ENCODE assay signal across 10 cellular contexts in the genomic region with DNA sequence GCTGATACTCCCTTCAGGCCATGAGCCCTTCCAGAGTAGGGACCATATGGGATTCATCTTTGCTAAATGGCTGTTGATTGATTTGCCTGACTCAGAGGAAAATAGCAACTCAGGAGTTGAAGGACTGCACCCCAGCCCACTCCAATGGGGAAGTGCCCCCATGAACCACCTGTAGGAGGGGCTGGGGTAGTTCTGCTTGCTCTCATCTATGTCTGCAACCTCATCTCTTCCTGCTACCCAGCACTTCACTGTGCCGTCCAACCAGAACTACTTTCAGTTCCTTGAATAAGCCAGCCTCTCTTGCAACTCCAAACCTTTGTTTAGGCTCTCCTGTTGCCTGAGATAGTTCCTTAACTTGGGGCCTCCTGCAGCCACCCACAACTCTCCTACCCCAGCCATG. TPM values are rescaled to one million over a fixed set of nuclear protein-coding genes. Genes with fewer than 3 reads are reported as not detected.
DNase-seq lines count a peak whose midpoint lies in the region; ATAC-seq lines count a peak whose summit lies in the region.
"Had no signal": no experiment of that assay in that cellular context is flagged by ENCODE, and none has a peak within 500 bp of the region (broad histone marks: within the 10 kb centered on the region; RNA-seq: fewer than 3 reads in every experiment).

No MANE protein-coding gene starts in this region.

- no peak overlapping the region for H2AK5ac ChIP-seq in mesendoderm (ENCODE audit: low read length)

- no peak overlapping the region for H2BK5ac ChIP-seq in mesendoderm (ENCODE audit: low read length)

- H3K27ac ChIP-seq in mesendoderm (ENCODE audit: low read depth, low read length), result no peak overlapping the region

- peak overlapping the region; percentile 6 for H3K4me3 Mint-ChIP-seq in memory B cell
- no peak overlapping the region for H3K4me3 Mint-ChIP-seq in natural killer cell treated with Interleukin-12 subunit alpha and Interleukin-12 subunit beta and Interleukin-15 and Interleukin-18, amount 100 ng/mL, for 72 hours
- H3K4me3 Mint-ChIP-seq: activated T-helper 17 cell treated with anti-CD3 and anti-CD28 coated beads, Interleukin-2, amount 50 U/mL, for 72 hours had no signal

- H3K56ac ChIP-seq in mesendoderm (ENCODE audit: low read length), result no peak overlapping the region

- WGBS in mesendoderm (ENCODE audit: extremely low coverage, insufficient coverage, low lambda C conversion rate), result no CpG with 5 or more reads among the region's 1 CpG

- ATAC-seq in GM18858 (IDR thresholded peaks at IDR 0.05; ENCODE audit: unreplicated experiment) (peak; percentile 86), HG02642 (IDR thresholded peaks at IDR 0.05; ENCODE audit: poor library complexity, unreplicated experiment) (peak; percentile 85), HG03521 (IDR thresholded peaks at IDR 0.05; ENCODE audit: unreplicated experiment) (peak; percentile 80), memory B cell (ENCODE audit: low read depth) (peak; percentile 100)
- ATAC-seq in natural killer cell treated with Interleukin-12 subunit alpha and Interleukin-12 subunit beta and Interleukin-15 and Interleukin-18, amount 100 ng/mL, for 72 hours, result no peak
- ATAC-seq: activated T-helper 17 cell treated with anti-CD3 and anti-CD28 coated beads, Interleukin-2, amount 50 U/mL, for 72 hours; stimulated activated naive CD8-positive, alpha-beta T cell treated with anti-CD3 and anti-CD28 coated beads, Interleukin-15, Interleukin-2, amounts not matched to agents 100 U/mL and 50 U/mL, for 24 hours had no signal

- no peaks in the 10 kb centered on the region for H3K9me3 Mint-ChIP-seq in memory B cell
- H3K9me3 Mint-ChIP-seq in natural killer cell treated with Interleukin-12 subunit alpha and Interleukin-12 subunit beta and Interleukin-15 and Interleukin-18, amount 100 ng/mL, for 72 hours, result no peaks in the 10 kb centered on the region
- H3K9me3 Mint-ChIP-seq: activated T-helper 17 cell treated with anti-CD3 and anti-CD28 coated beads, Interleukin-2, amount 50 U/mL, for 72 hours had no signal

- no peak overlapping the region for H3K4ac ChIP-seq in mesendoderm (ENCODE audit: low read depth, low read length)

- DNase-seq in memory B cell (ENCODE audit: low spot score in 2 of 2) (peak; percentile 43 to 67), GDM1 (lab: John Stamatoyannopoulos, UW) (no peak), mesendoderm (no peak)
- no peak for DNase-seq in natural killer cell treated with Interleukin-12 subunit alpha and Interleukin-12 subunit beta and Interleukin-15 and Interleukin-18, amount 100 ng/mL, for 72 hours (ENCODE audit: low spot score)
- no peak for DNase-seq in stimulated activated naive CD4-positive, alpha-beta T cell (lab: John Stamatoyannopoulos, UW)
- DNase-seq: stimulated activated naive CD8-positive, alpha-beta T cell treated with anti-CD3 and anti-CD28 coated beads, Interleukin-15, Interleukin-2, amounts not matched to agents 100 U/mL and 50 U/mL, for 24 hours had no signal

- H3K27me3 ChIP-seq in mesendoderm (ENCODE audit: insufficient read depth, low read length, poor library complexity), result no peaks in the 10 kb centered on the region

- H3K36me3 Mint-ChIP-seq in memory B cell, result peaks cover 24% of the 10 kb centered on the region
- no peaks in the 10 kb centered on the region for H3K36me3 Mint-ChIP-seq in natural killer cell treated with Interleukin-12 subunit alpha and Interleukin-12 subunit beta and Interleukin-15 and Interleukin-18, amount 100 ng/mL, for 72 hours

- no peak overlapping the region for H3K18ac ChIP-seq in mesendoderm (ENCODE audit: low read length)

- no peak overlapping the region for H3K4me3 ChIP-seq in mesendoderm (ENCODE audit: low read length)

- H3K4me1 Mint-ChIP-seq in memory B cell, result peaks cover 38% of the 10 kb centered on the region
- no peaks in the 10 kb centered on the region for H3K4me1 Mint-ChIP-seq in natural killer cell treated with Interleukin-12 subunit alpha and Interleukin-12 subunit beta and Interleukin-15 and Interleukin-18, amount 100 ng/mL, for 72 hours (ENCODE audit: low read depth in 2 of 2)
- H3K4me1 Mint-ChIP-seq: activated T-helper 17 cell treated with anti-CD3 and anti-CD28 coated beads, Interleukin-2, amount 50 U/mL, for 72 hours had no signal

- H3K23ac ChIP-seq in mesendoderm (ENCODE audit: low read length), result no peak overlapping the region

- no peak overlapping the region for H4K8ac ChIP-seq in mesendoderm (ENCODE audit: low read depth, low read length)

- no peak overlapping the region for H4K5ac ChIP-seq in mesendoderm (ENCODE audit: low read length)

- H2BK15ac ChIP-seq in mesendoderm (replicated peaks; ENCODE audit: low read depth), result no peak overlapping the region

- H3K36me3 ChIP-seq in mesendoderm (ENCODE audit: control insufficient read depth, insufficient read depth, low read length), result no peaks in the 10 kb centered on the region

- H3K9ac ChIP-seq in mesendoderm (ENCODE audit: low read length), result no peak overlapping the region

- H3K79me2 ChIP-seq in mesendoderm (ENCODE audit: control insufficient read depth, insufficient read depth, low read length), result no peaks in the 10 kb centered on the region

- H3K27me3 Mint-ChIP-seq in memory B cell, result no peaks in the 10 kb centered on the region
- no peaks in the 10 kb centered on the region for H3K27me3 Mint-ChIP-seq in natural killer cell treated with Interleukin-12 subunit alpha and Interleukin-12 subunit beta and Interleukin-15 and Interleukin-18, amount 100 ng/mL, for 72 hours
- H3K27me3 Mint-ChIP-seq: activated T-helper 17 cell treated with anti-CD3 and anti-CD28 coated beads, Interleukin-2, amount 50 U/mL, for 72 hours had no signal

- H3K27ac Mint-ChIP-seq in memory B cell, result peak overlapping the region; percentile 90
- no peak overlapping the region for H3K27ac Mint-ChIP-seq in natural killer cell treated with Interleukin-12 subunit alpha and Interleukin-12 subunit beta and Interleukin-15 and Interleukin-18, amount 100 ng/mL, for 72 hours
- H3K27ac Mint-ChIP-seq: activated T-helper 17 cell treated with anti-CD3 and anti-CD28 coated beads, Interleukin-2, amount 50 U/mL, for 72 hours had no signal

- H3K4me2 ChIP-seq in mesendoderm (ENCODE audit: low read length), result no peak overlapping the region

- no peaks in the 10 kb centered on the region for H3K4me1 ChIP-seq in mesendoderm (ENCODE audit: control insufficient read depth, low read depth, low read length)

- H2BK120ac ChIP-seq in mesendoderm (ENCODE audit: low read depth, low read length), result no peak overlapping the region

- no peaks in the 10 kb centered on the region for H3K79me1 ChIP-seq in mesendoderm (ENCODE audit: low read length)

RNA-seq across cellular contexts. Expression of a gene that starts 26.6 kb away (rescaled TPM):
- 1 to 10 TPM in 1 of 2 donors, under 1 TPM in 1; 0.95 to 3.7 TPM for total RNA-seq in natural killer cell treated with Interleukin-12 subunit alpha and Interleukin-12 subunit beta and Interleukin-15 and Interleukin-18, amount 100 ng/mL, for 72 hours
- 7.6 TPM for polyA plus RNA-seq in mesendoderm (2013, experiment 1 of 2)
- polyA plus RNA-seq in mesendoderm (2013, experiment 2 of 2), result 9.2 TPM

Comparison
In these comparisons a context has a peak if more than half of its experiments do, and no peak if none do; other contexts are left out.
1. ATAC-seq: peak in GM18858 (single experiment), HG02642 (single experiment), HG03521 (single experiment) and memory B cell (single experiment); none in natural killer cell treated with Interleukin-12 subunit alpha and Interleukin-12 subunit beta and Interleukin-15 and Interleukin-18, amount 100 ng/mL, for 72 hours (0 of 2).
2. DNase-seq: peak in memory B cell (2 of 2); none in natural killer cell treated with Interleukin-12 subunit alpha and Interleukin-12 subunit beta and Interleukin-15 and Interleukin-18, amount 100 ng/mL, for 72 hours (single experiment), GDM1 (single experiment), mesendoderm (single experiment) and stimulated activated naive CD4-positive, alpha-beta T cell (0 of 6).